8 cellular contexts compared by ENCODE assay signal in genomic region chr17:76267581-76268001, GRCh38. TPM values are rescaled to one million over a fixed set of nuclear protein-coding genes. Genes with fewer than 3 reads are reported as not detected.
A peak's percentile ranks its signal among the peaks of the same experiment; 100 is the strongest.
DNase-seq lines count a peak whose midpoint lies in the region; ATAC-seq and TF ChIP-seq lines count a peak whose summit lies in the region.
"Not testable (repeated sequence)": the region's sequence is repeated elsewhere in the genome, so short reads cannot be mapped to it uniquely, and the experiment has no call there.

No MANE protein-coding gene starts in this region.

- intact Hi-C loops in MCF 10A (cut with micrococcal nuclease), result loop anchor here (2.0 kb wide), 1 partner anchor 19 kb away; no protein-coding TSS in a partner anchor
- intact Hi-C loops in upper lobe of right lung (cut with DNase I), result not testable (repeated sequence)

- H3K4me3 Mint-ChIP-seq in activated T-cell treated with anti-CD3 and anti-CD28 coated beads, Interleukin-2, amount 50 U/mL, for 4 hours, result peak overlapping the region; percentile 89
- peak overlapping the region; percentile 58 for H3K4me3 Mint-ChIP-seq in MCF 10A (ENCODE audit: unreplicated experiment)

- not testable (repeated sequence) for H3K4me3 ChIP-seq in GM23248; gastroesophageal sphincter; mucosa of stomach (ENCODE audit: low read length); smooth muscle cell
- peak overlapping the region in 3 of 4 donors; percentile 36 to 99 (median 87) for H3K4me3 ChIP-seq in Peyer's patch
- H3K4me3 ChIP-seq in upper lobe of right lung, result peak overlapping the region; percentile 77

- H3K9ac ChIP-seq in GM23248 (peak overlapping the region; percentile 63), mucosa of stomach (ENCODE audit: low read length) (peak overlapping the region; percentile 51)
- not testable (repeated sequence) for H3K9ac ChIP-seq in smooth muscle cell (ENCODE audit: low read depth)

- peak overlapping the region; percentile 73 for H3K27ac ChIP-seq in GM23248
- H3K27ac ChIP-seq in Peyer's patch, result peak overlapping the region; percentile 67 to 98 (median 84)
- H3K27ac ChIP-seq in gastroesophageal sphincter, result peak overlapping the region in 3 of 4 donors; percentile 59 to 94 (median 61)
- H3K27ac ChIP-seq in smooth muscle cell (ENCODE audit: low read depth), result peak overlapping the region; percentile 89
- H3K27ac ChIP-seq in upper lobe of right lung, result peak overlapping the region; percentile 93

- not testable (repeated sequence) for H4K20me1 ChIP-seq in GM23248 (ENCODE audit: insufficient read depth)
- peaks cover 12% of the 10 kb centered on the region for H4K20me1 ChIP-seq in smooth muscle cell (ENCODE audit: low read depth)

- H3K27ac Mint-ChIP-seq in MCF 10A (ENCODE audit: low read depth, unreplicated experiment), result peak overlapping the region; percentile 90

- not testable (repeated sequence) for H3F3A ChIP-seq in GM23248 (ENCODE audit: insufficient read depth)
- peaks cover 13% of the 10 kb centered on the region for H3F3A ChIP-seq in smooth muscle cell (ENCODE audit: low read depth)

- not testable (repeated sequence) for TF ChIP-seq EP300 in gastroesophageal sphincter (IDR thresholded peaks at IDR 0.05)

- H3K36me3 ChIP-seq in GM23248 (ENCODE audit: low read depth); mucosa of stomach (ENCODE audit: control insufficient read depth, insufficient read depth, low read length); smooth muscle cell (ENCODE audit: low read depth): not testable (repeated sequence)
- peaks cover 0 to 21% (median 0%) of the 10 kb centered on the region in 3 donors for H3K36me3 ChIP-seq in Peyer's patch
- H3K36me3 ChIP-seq in gastroesophageal sphincter, result peaks cover 0 to 27% of the 10 kb centered on the region in 2 donors
- peaks cover 19% of the 10 kb centered on the region for H3K36me3 ChIP-seq in upper lobe of right lung

- H2AFZ ChIP-seq in GM23248; smooth muscle cell (ENCODE audit: low read depth): not testable (repeated sequence)

- BruUV-seq in MCF 10A (replicated peaks; lab: Mats Ljungman, UMichigan), result not testable (repeated sequence)

- TF ChIP-seq CTCF in Peyer's patch (IDR thresholded peaks at IDR 0.05); MCF 10A (IDR thresholded peaks at IDR 0.05; ENCODE audit: unreplicated experiment); gastroesophageal sphincter (IDR thresholded peaks at IDR 0.05); smooth muscle cell (IDR thresholded peaks at IDR 0.05; ENCODE audit: borderline replicate concordance, insufficient read depth, poor library complexity, severe bottlenecking); upper lobe of right lung (IDR thresholded peaks at IDR 0.05): not testable (repeated sequence)

- H3K9me3 Mint-ChIP-seq in activated T-cell treated with anti-CD3 and anti-CD28 coated beads, Interleukin-2, amount 50 U/mL, for 4 hours; MCF 10A (ENCODE audit: unreplicated experiment): not testable (repeated sequence)

- WGBS in GM23248 (ENCODE audit: low coverage in 1 of 2, low lambda C conversion rate in 2 of 2, missing lambda C conversion rate in 2 of 2), 2 experiments, result 81 to 84% methylated on average over 13 of the region's 13 CpGs
- WGBS in gastroesophageal sphincter (ENCODE audit: low coverage in 1 of 2), 2 donors, result 91 to 92% methylated on average over 6 to 8 of the region's 13 CpGs
- 95% methylated on average over 13 of the region's 13 CpGs for WGBS in smooth muscle cell (ENCODE audit: low lambda C conversion rate)

- not testable (repeated sequence) for H3K9me2 ChIP-seq in GM23248 (ENCODE audit: insufficient read depth)

- not testable (repeated sequence) for TF ChIP-seq POLR2A in Peyer's patch (IDR thresholded peaks at IDR 0.05); gastroesophageal sphincter (IDR thresholded peaks at IDR 0.05)

- H3K9me3 ChIP-seq in GM23248 (ENCODE audit: low read depth); Peyer's patch; gastroesophageal sphincter; mucosa of stomach (ENCODE audit: control insufficient read depth, low read length); smooth muscle cell (replicated peaks; ENCODE audit: low read depth); upper lobe of right lung: not testable (repeated sequence)

- H3K27me3 ChIP-seq in GM23248 (replicated peaks; ENCODE audit: insufficient read depth); Peyer's patch; gastroesophageal sphincter; mucosa of stomach (ENCODE audit: control insufficient read depth, insufficient read depth, low read length); smooth muscle cell (ENCODE audit: low read depth); upper lobe of right lung: not testable (repeated sequence)

- POLR2A ChIA-PET in MCF 10A (lab: Yijun Ruan, JAX), result interaction anchor here (0.6 to 4.2 kb wide), 8 partner anchors 8 to 538 kb away, joined by 3 to 21 read pairs (median 5); partner anchors contain the start of genes EVPL, EXOC7 and PRPSAP1

- H3K4me1 Mint-ChIP-seq in activated T-cell treated with anti-CD3 and anti-CD28 coated beads, Interleukin-2, amount 50 U/mL, for 4 hours (ENCODE audit: low read depth), result peaks cover 65% of the 10 kb centered on the region
- H3K4me1 Mint-ChIP-seq in MCF 10A (ENCODE audit: insufficient read depth, unreplicated experiment), result not testable (repeated sequence)

- ATAC-seq in activated T-cell treated with anti-CD3 and anti-CD28 coated beads, Interleukin-2, amount 50 U/mL, for 4 hours; gastroesophageal sphincter; upper lobe of right lung: not testable (repeated sequence)

- CTCF ChIA-PET in MCF 10A (lab: Yijun Ruan, JAX), result interaction anchor here (0.6 to 6.0 kb wide), 6 partner anchors 11 to 1521 kb away, joined by 3 to 51 read pairs (median 3); no protein-coding TSS in a partner anchor

- H3K79me2 ChIP-seq in GM23248 (ENCODE audit: insufficient read depth) (peaks cover 44% of the 10 kb centered on the region), smooth muscle cell (ENCODE audit: low read depth) (peaks cover 21% of the 10 kb centered on the region)

- H3K4me1 ChIP-seq in GM23248 (ENCODE audit: insufficient read depth) (peaks cover 22% of the 10 kb centered on the region), Peyer's patch (peaks cover 15 to 70% (median 61%) of the 10 kb centered on the region in 4 donors), gastroesophageal sphincter (peaks cover 0 to 85% (median 42%) of the 10 kb centered on the region in 3 donors), mucosa of stomach (ENCODE audit: control insufficient read depth, insufficient read depth, low read length) (peaks cover 72% of the 10 kb centered on the region), smooth muscle cell (ENCODE audit: low read depth) (peaks cover 13% of the 10 kb centered on the region), upper lobe of right lung (peaks cover 80% of the 10 kb centered on the region)

- not testable (repeated sequence) for H3K36me3 Mint-ChIP-seq in activated T-cell treated with anti-CD3 and anti-CD28 coated beads, Interleukin-2, amount 50 U/mL, for 4 hours (ENCODE audit: insufficient read depth)
- H3K36me3 Mint-ChIP-seq in MCF 10A (ENCODE audit: insufficient read depth, unreplicated experiment), result peaks cover 41% of the 10 kb centered on the region

- DNase-seq in GM23248; Peyer's patch; activated T-cell treated with anti-CD3 and anti-CD28 coated beads, Interleukin-2, amount 50 U/mL, for 4 hours; MCF 10A (ENCODE audit: unreplicated experiment); smooth muscle cell (lab: John Stamatoyannopoulos, UW; ENCODE audit: unreplicated experiment); upper lobe of right lung: not testable (repeated sequence)

- H3K27me3 Mint-ChIP-seq in activated T-cell treated with anti-CD3 and anti-CD28 coated beads, Interleukin-2, amount 50 U/mL, for 4 hours (ENCODE audit: low read depth); MCF 10A (ENCODE audit: insufficient read depth, unreplicated experiment): not testable (repeated sequence)

- in situ Hi-C loops in GM23248 (cut with MboI), result not testable (repeated sequence)

- H3K4me2 ChIP-seq in GM23248 (ENCODE audit: unreplicated experiment) (peak overlapping the region; percentile 51), smooth muscle cell (peak overlapping the region; percentile 28)

RNA-seq across cellular contexts. Expression of gene UBALD2, which starts 2.4 kb away (rescaled TPM):
- total RNA-seq in GM23248 (2014; rRNA removed; shearing (Covaris generic)), result 5.6 and 6.4 TPM in 2 replicates
- polyA plus RNA-seq in GM23248 (2016; fragmentation: Nextera tagmentation; extraction: Ambion mirVana) (0.56 and 1.2 TPM in 2 replicates), smooth muscle cell (7.0 and 11.0 TPM in 2 replicates)
- total RNA-seq in Peyer's patch (10 to 100 TPM; 14.0 to 74.1 (median 50.4) TPM), MCF 10A (2022) (84.9 and 109 TPM in 2 replicates), gastroesophageal sphincter (1 to 10 TPM; 6.1 to 8.8 (median 8.4) TPM), smooth muscle cell (2.6 and 5.9 TPM in 2 replicates), upper lobe of right lung (56.7 TPM)
- 100 to 1,000 TPM; 162 to 196 (median 186) TPM for total RNA-seq in activated T-cell treated with anti-CD3 and anti-CD28 coated beads, Interleukin-2, amount 50 U/mL, for 4 hours

RNA-seq across cellular contexts. Expression of gene RNF157, which starts 27.3 kb away (rescaled TPM):
- 4.0 TPM in 1 of 2 replicates, not detected in the other for total RNA-seq in GM23248 (2014; rRNA removed; shearing (Covaris generic))
- polyA plus RNA-seq in GM23248 (2016; fragmentation: Nextera tagmentation; extraction: Ambion mirVana), result 0.31 TPM in 1 of 2 replicates, not detected in the other
- total RNA-seq in Peyer's patch, result 100 to 1,000 TPM in 2 of 4 donors, 10 to 100 TPM in 2; 73.4 to 115 (median 106) TPM
- total RNA-seq in activated T-cell treated with anti-CD3 and anti-CD28 coated beads, Interleukin-2, amount 50 U/mL, for 4 hours, result 10 to 100 TPM; 13.3 to 16.7 (median 14.9) TPM
- 0.17 and 0.44 TPM in 2 replicates for total RNA-seq in MCF 10A (2022)
- total RNA-seq in gastroesophageal sphincter, result 1 to 10 TPM; 2.5 to 8.1 (median 3.3) TPM
- 0.09 and 1.2 TPM in 2 replicates for total RNA-seq in smooth muscle cell
- polyA plus RNA-seq in smooth muscle cell, result 0.63 and 1.6 TPM in 2 replicates
- total RNA-seq in upper lobe of right lung, result 3.8 TPM

RNA-seq across cellular contexts. Expression of gene QRICH2, which starts 40.5 kb away (rescaled TPM):
- total RNA-seq in GM23248 (2014; rRNA removed; shearing (Covaris generic)), result 3.7 and 4.0 TPM in 2 replicates
- 1.3 and 1.5 TPM in 2 replicates for polyA plus RNA-seq in GM23248 (2016; fragmentation: Nextera tagmentation; extraction: Ambion mirVana)
- total RNA-seq in Peyer's patch, result 10 to 100 TPM in 1 of 4 donors, 1 to 10 TPM in 3; 1.2 to 10.7 (median 3.1) TPM
- total RNA-seq in activated T-cell treated with anti-CD3 and anti-CD28 coated beads, Interleukin-2, amount 50 U/mL, for 4 hours, result 1 to 10 TPM; 1.1 to 2.1 (median 1.2) TPM
- total RNA-seq in MCF 10A (2022), result 0.56 and 3.2 TPM in 2 replicates
- 1 to 10 TPM; 1.7 to 2.7 (median 2.0) TPM for total RNA-seq in gastroesophageal sphincter
- total RNA-seq in smooth muscle cell, result 1.2 TPM in 2 replicates
- 1.1 and 1.5 TPM in 2 replicates for polyA plus RNA-seq in smooth muscle cell
- total RNA-seq in upper lobe of right lung, result 3.4 TPM

Comparison
In these comparisons a context has a peak if more than half of its experiments do, and no peak if none do; other contexts are left out.
1. RNA of gene RNF157, which starts 27.3 kb away (total RNA-seq): 73.4 to 115 TPM in Peyer's patch; 13.3 to 16.7 TPM in activated T-cell treated with anti-CD3 and anti-CD28 coated beads, Interleukin-2, amount 50 U/mL, for 4 hours, 4.0 TPM in GM23248, 3.8 TPM in upper lobe of right lung (single experiment), 2.5 to 8.1 TPM in gastroesophageal sphincter, 0.17 to 0.44 TPM in MCF 10A and 0.09 to 1.2 TPM in smooth muscle cell; every median in the first group is over 4 times any median in the second.
2. Peak in every context shown above with its lines, with median percentiles within 50 percentile points of each other: H3K27ac ChIP-seq.